Comparison of ENCODE assay signal across 19 cellular contexts in genomic region chr11:108959124-108959761, GRCh38.
DNase-seq lines count a peak whose midpoint lies in the region; ATAC-seq, FAIRE-seq and TF ChIP-seq lines count a peak whose summit lies in the region.
"Had no signal": no experiment of that assay in that cellular context is flagged by ENCODE, and none has a peak within 500 bp of the region (broad histone marks: within the 10 kb centered on the region; RNA-seq: fewer than 3 reads in every experiment).

No MANE protein-coding gene starts in this region.

- no peak overlapping the region for H2BK12ac ChIP-seq in neuronal stem cell (ENCODE audit: low read length)

- TF ChIP-seq RAD21 in K562 (CRISPR knock-in tag; conservative IDR thresholded peaks at IDR 0.05 in 1 of 2, IDR thresholded peaks at IDR 0.05 in 1 of 2) = no peak

- BruUV-seq in K562 (replicated peaks; lab: Mats Ljungman, UMichigan) = no TSS peak

- no peak overlapping the region for H2BK15ac ChIP-seq in neuronal stem cell (ENCODE audit: low read length)

- no peak overlapping the region for H2BK5ac ChIP-seq in neuronal stem cell (ENCODE audit: low read length)

- CTCF ChIA-PET in K562 (lab: Yijun Ruan, JAX; ENCODE audit: low intra/inter-chr PET ratio) = no interaction called here

- intact Hi-C loops in K562 (cut with micrococcal nuclease) = loop anchor here (5.0 kb wide), 1 partner anchor 262 kb away; no protein-coding TSS in a partner anchor

- H3K9me1 ChIP-seq in K562 (ENCODE audit: control insufficient read depth, insufficient read depth, low read length) = no peaks in the 10 kb centered on the region

- H2BK120ac ChIP-seq in neuronal stem cell (ENCODE audit: low read depth, low read length) = no peak overlapping the region

- no peak overlapping the region for H3K9ac ChIP-seq in K562 (ENCODE audit: insufficient read depth in 1 of 2, low read depth in 2 of 2, low read length in 2 of 2)
- no peak overlapping the region for H3K9ac ChIP-seq in neuronal stem cell (ENCODE audit: low read depth, low read length, poor library complexity)

- H4K91ac ChIP-seq in neuronal stem cell (ENCODE audit: low read depth, low read length, poor library complexity) = no peak overlapping the region

- no peak overlapping the region for H2AK5ac ChIP-seq in neuronal stem cell (ENCODE audit: low read depth, low read length)

- no peaks in the 10 kb centered on the region for H3K79me1 ChIP-seq in neuronal stem cell (ENCODE audit: low read depth, low read length)

- POLR2A ChIA-PET in K562 (lab: Yijun Ruan, JAX) = no interaction called here

- H3K4me2 ChIP-seq in K562 (ENCODE audit: insufficient read depth, low read length) = no peak overlapping the region
- no peak overlapping the region for H3K4me2 ChIP-seq in neuronal stem cell (ENCODE audit: insufficient read depth, low read length, poor library complexity, severe bottlenecking)

- H3K4me1 ChIP-seq in K562 (replicated peaks in 1 of 2; ENCODE audit: control insufficient read depth in 2 of 2, insufficient read depth in 2 of 2, low read length in 2 of 2) (peaks cover 0 to 2% of the 10 kb centered on the region in 2 experiments; a peak in 1 of 5 replicates), neuronal stem cell (ENCODE audit: control insufficient read depth in 2 of 2, insufficient read depth in 1 of 2, low read depth in 1 of 2, low read length in 2 of 2) (peaks cover 3 to 4% of the 10 kb centered on the region in 2 donors)
- H3K4me1 ChIP-seq: gastroesophageal sphincter, vagina had no signal

- TF ChIP-seq CTCF in K562 (IDR thresholded peaks at IDR 0.05 in 2 of 3, conservative IDR thresholded peaks at IDR 0.05 in 1 of 3; ENCODE audit: insufficient read depth in 2 of 3, low read depth in 1 of 3, low read length in 3 of 3) = no peak

- H3K36me3 ChIP-seq in K562 (ENCODE audit: control insufficient read depth, insufficient read depth, low read length) = no peaks in the 10 kb centered on the region
- no peaks in the 10 kb centered on the region for H3K36me3 ChIP-seq in neuronal stem cell (replicated peaks in 1 of 2; ENCODE audit: control insufficient read depth in 2 of 2, insufficient read depth in 2 of 2, low read length in 2 of 2)
- H3K36me3 ChIP-seq: gastroesophageal sphincter, vagina had no signal

- H3K18ac ChIP-seq in neuronal stem cell (ENCODE audit: low read length) = no peak overlapping the region

- H3K14ac ChIP-seq in neuronal stem cell (ENCODE audit: low read length) = no peak overlapping the region

- H4K8ac ChIP-seq in neuronal stem cell (ENCODE audit: low read depth, low read length) = no peak overlapping the region

- no peak for TF ChIP-seq EP300 in K562 (IDR thresholded peaks at IDR 0.05; ENCODE audit: low read length)

- H3K79me2 ChIP-seq in K562 (ENCODE audit: control insufficient read depth, insufficient read depth, low read length) = no peaks in the 10 kb centered on the region

- H2AFZ ChIP-seq in K562 (ENCODE audit: low read depth, low read length) = no peak overlapping the region
- H2AFZ ChIP-seq in neuronal stem cell (ENCODE audit: low read length) = peak overlapping the region; percentile 32

- no peak for TF ChIP-seq POLR2A in K562 (conservative IDR thresholded peaks at IDR 0.05)

- no peak for FAIRE-seq in K562 (lab: Jason Lieb, UNC)
- FAIRE-seq: H1, keratinocyte had no signal

- H4K20me1 ChIP-seq in K562 (replicated peaks; ENCODE audit: control insufficient read depth, insufficient read depth, low read length) = no peaks in the 10 kb centered on the region

- WGBS in K562 (ENCODE audit: insufficient coverage, low coverage, missing lambda C conversion rate) = 25% methylated on average over 4 of the region's 4 CpGs
- no CpG with 5 or more reads among the region's 4 CpGs for WGBS in neuronal stem cell (ENCODE audit: extremely low coverage in 2 of 2, insufficient read length in 2 of 2, insufficient replicate concordance in 1 of 2), 2 donors

- in situ Hi-C loops in K562 (cut with MboI) = no loop called here

- DNase-seq in LHCN-M2 (ENCODE audit: low read depth) = peak; percentile 46
- no peak for DNase-seq in K562 (ENCODE audit: extremely low read depth in 1 of 4, low spot score in 3 of 4)
- DNase-seq in neuronal stem cell (ENCODE audit: low spot score) = no peak
- no peak for DNase-seq in stimulated activated CD4-positive, alpha-beta T cell treated with anti-CD3 and anti-CD28 coated beads, Interleukin-4, amount 100 ng/mL, for 4 hours
- DNase-seq: activated naive CD8-positive, alpha-beta T cell treated with anti-CD3 and anti-CD28 coated beads, Interleukin-2, amount 10 ng/mL, durations not matched to agents 7 days and 5 days; CD4-positive, alpha-beta T cell; erythroblast; NCI-H1105; NCI-H2081 treated with DMSO at 0.1 percent for 48 hours; substantia nigra had no signal

- H3K27ac ChIP-seq in K562 (ENCODE audit: extremely low read depth, low read depth, low read length) (no peak overlapping the region), neuronal stem cell (replicated peaks; ENCODE audit: low read length) (no peak overlapping the region)
- H3K27ac ChIP-seq: gastroesophageal sphincter, vagina had no signal

- H3K4me3 ChIP-seq in K562 (no peak overlapping the region), neuronal stem cell (ENCODE audit: low read length in 2 of 2) (no peak overlapping the region)
- H3K4me3 ChIP-seq: gastroesophageal sphincter, vagina had no signal

- H3K9me3 ChIP-seq in K562 (replicated peaks; ENCODE audit: control insufficient read depth, insufficient read depth, low read depth, low read length) = no peaks in the 10 kb centered on the region
- H3K9me3 ChIP-seq in neuronal stem cell (replicated peaks in 1 of 2; ENCODE audit: control insufficient read depth in 2 of 2, insufficient read depth in 1 of 2, low read depth in 1 of 2, low read length in 2 of 2) = no peaks in the 10 kb centered on the region
- H3K9me3 ChIP-seq: gastroesophageal sphincter, vagina had no signal

- H3K23ac ChIP-seq in neuronal stem cell (ENCODE audit: low read depth, low read length, poor library complexity) = no peak overlapping the region

- ATAC-seq in GM19372 (IDR thresholded peaks at IDR 0.05; ENCODE audit: low read depth, unreplicated experiment) (peak; percentile 3), K562 (no peak), GM21367 (IDR thresholded peaks at IDR 0.05; ENCODE audit: unreplicated experiment) (no peak), HG03460 (IDR thresholded peaks at IDR 0.05; ENCODE audit: unreplicated experiment) (no peak), HG03175 (IDR thresholded peaks at IDR 0.05; ENCODE audit: unreplicated experiment) (no peak)
- ATAC-seq: gastroesophageal sphincter, Panc1 had no signal

- peaks cover 0 to 8% of the 10 kb centered on the region in 2 experiments; a peak in 1 of 5 replicates for H3K27me3 ChIP-seq in K562 (ENCODE audit: control insufficient read depth in 2 of 2, insufficient read depth in 2 of 2, low read length in 2 of 2)
- H3K27me3 ChIP-seq in neuronal stem cell (ENCODE audit: control insufficient read depth in 3 of 3, insufficient read depth in 3 of 3, low read depth in 1 of 3, low read length in 3 of 3) = no peaks in the 10 kb centered on the region
- H3K27me3 ChIP-seq: gastroesophageal sphincter, vagina had no signal

- no peak overlapping the region for H3K4ac ChIP-seq in neuronal stem cell (ENCODE audit: low read length)

TF ChIP-seq in K562, 482 proteins besides CTCF, POLR2A, EP300 and RAD21:
- TF ChIP-seq BCOR (IDR thresholded peaks at IDR 0.05) (peak; percentile 72), STAG1 (CRISPR knock-in tag; IDR thresholded peaks at IDR 0.05; ENCODE audit: borderline replicate concordance) (no peak), KDM1A (IDR thresholded peaks at IDR 0.05) (peak; percentile 17 to 51; a peak in 1 of 4 replicates), ZFP36 (IDR thresholded peaks at IDR 0.05; ENCODE audit: low read depth, low read length, partially characterized antibody) (peak; percentile 98), PHF20 (IDR thresholded peaks at IDR 0.05; ENCODE audit: partially characterized antibody) (no peak), HDAC8 (tag; IDR thresholded peaks at IDR 0.05) (no peak), RBM25 (IDR thresholded peaks at IDR 0.05; ENCODE audit: low read depth, low read length, severe bottlenecking) (peak; percentile 93), MCM5 (IDR thresholded peaks at IDR 0.05; ENCODE audit: low read depth) (no peak), ZNF436 (CRISPR knock-in tag; IDR thresholded peaks at IDR 0.05) (peak; percentile 84), E2F3 (CRISPR knock-in tag; IDR thresholded peaks at IDR 0.05) (0 out of 2 replicates have a peak, but pooled peaks have one; percentile 20), SMARCA5 (IDR thresholded peaks at IDR 0.05) (peak; percentile 68; the same call in 1 of the 2 replicates)
